In the genomic region with DNA sequence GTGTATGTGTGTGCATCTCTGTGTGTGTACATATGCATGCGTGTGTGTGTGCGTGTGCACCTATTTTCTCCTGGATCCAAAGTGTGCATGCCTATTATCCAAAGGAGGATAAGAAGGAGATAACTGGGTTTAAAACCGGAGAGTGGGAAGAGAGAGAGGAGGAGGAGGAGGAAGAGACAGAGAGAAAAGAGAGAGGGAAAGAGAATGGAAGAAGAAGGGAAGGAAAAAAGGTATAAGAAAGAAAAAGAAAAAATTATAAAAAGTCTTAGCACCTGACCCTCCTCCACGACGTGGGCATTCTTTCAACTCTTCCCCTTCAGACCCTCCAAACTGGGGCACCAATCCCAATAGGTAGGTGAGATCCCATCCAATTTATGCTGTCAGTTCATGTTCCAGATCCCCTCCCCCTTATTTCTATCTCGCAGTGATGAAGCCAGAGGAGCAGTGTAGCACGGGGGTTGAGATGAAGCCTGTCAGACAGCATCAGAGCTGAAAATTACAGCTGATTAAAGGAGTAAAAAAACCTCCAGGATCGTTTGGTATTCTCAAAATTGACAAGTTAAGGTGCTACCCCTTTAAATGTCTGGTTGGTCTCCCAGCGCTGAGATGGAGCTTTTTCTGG, we compare ENCODE assay signal across 1 cellular context.
TF ChIP-seq lines count a peak whose summit lies in the region.

No MANE protein-coding gene starts in this region.

TF ChIP-seq in GM23338, 12 proteins besides CTCF, POLR2A, EP300 and RAD21 (continued from another document):
- TF ChIP-seq, protein P1, sequence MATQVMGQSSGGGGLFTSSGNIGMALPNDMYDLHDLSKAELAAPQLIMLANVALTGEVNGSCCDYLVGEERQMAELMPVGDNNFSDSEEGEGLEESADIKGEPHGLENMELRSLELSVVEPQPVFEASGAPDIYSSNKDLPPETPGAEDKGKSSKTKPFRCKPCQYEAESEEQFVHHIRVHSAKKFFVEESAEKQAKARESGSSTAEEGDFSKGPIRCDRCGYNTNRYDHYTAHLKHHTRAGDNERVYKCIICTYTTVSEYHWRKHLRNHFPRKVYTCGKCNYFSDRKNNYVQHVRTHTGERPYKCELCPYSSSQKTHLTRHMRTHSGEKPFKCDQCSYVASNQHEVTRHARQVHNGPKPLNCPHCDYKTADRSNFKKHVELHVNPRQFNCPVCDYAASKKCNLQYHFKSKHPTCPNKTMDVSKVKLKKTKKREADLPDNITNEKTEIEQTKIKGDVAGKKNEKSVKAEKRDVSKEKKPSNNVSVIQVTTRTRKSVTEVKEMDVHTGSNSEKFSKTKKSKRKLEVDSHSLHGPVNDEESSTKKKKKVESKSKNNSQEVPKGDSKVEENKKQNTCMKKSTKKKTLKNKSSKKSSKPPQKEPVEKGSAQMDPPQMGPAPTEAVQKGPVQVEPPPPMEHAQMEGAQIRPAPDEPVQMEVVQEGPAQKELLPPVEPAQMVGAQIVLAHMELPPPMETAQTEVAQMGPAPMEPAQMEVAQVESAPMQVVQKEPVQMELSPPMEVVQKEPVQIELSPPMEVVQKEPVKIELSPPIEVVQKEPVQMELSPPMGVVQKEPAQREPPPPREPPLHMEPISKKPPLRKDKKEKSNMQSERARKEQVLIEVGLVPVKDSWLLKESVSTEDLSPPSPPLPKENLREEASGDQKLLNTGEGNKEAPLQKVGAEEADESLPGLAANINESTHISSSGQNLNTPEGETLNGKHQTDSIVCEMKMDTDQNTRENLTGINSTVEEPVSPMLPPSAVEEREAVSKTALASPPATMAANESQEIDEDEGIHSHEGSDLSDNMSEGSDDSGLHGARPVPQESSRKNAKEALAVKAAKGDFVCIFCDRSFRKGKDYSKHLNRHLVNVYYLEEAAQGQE (IDR thresholded peaks at IDR 0.05; ENCODE audit: unreplicated experiment), result no peak
